ENCODE assay signal across 8 cellular contexts in genomic region chr1:26110731-26111529, GRCh38. TPM values are rescaled to one million over a fixed set of nuclear protein-coding genes. Genes with fewer than 3 reads are reported as not detected.
A peak's percentile ranks its signal among the peaks of the same experiment; 100 is the strongest.
DNase-seq lines count a peak whose midpoint lies in the region; ATAC-seq and TF ChIP-seq lines count a peak whose summit lies in the region.

No MANE protein-coding gene starts in this region.

- H3K9me3 ChIP-seq in breast epithelium = no peaks in the 10 kb centered on the region

- TF ChIP-seq CTCF in VCaP (conservative IDR thresholded peaks at IDR 0.05) = no peak
- no peak for TF ChIP-seq CTCF in breast epithelium (IDR thresholded peaks at IDR 0.05)

- peak overlapping the region; percentile 99 for H3K27ac ChIP-seq in VCaP
- H3K27ac ChIP-seq in breast epithelium = peak overlapping the region; percentile 88 to 95

- H3K4me3 ChIP-seq in breast epithelium = peak overlapping the region; percentile 90 to 99 (median 98)

- TF ChIP-seq POLR2A in breast epithelium (IDR thresholded peaks at IDR 0.05) = no peak

- intact Hi-C loops in breast epithelium (cut with DNase I; ENCODE audit: low total_unique reads) = no loop called here

- no peaks in the 10 kb centered on the region for H3K27me3 ChIP-seq in breast epithelium

- H3K4me1 ChIP-seq in breast epithelium = peaks cover 3 to 7% of the 10 kb centered on the region in 2 donors

- DNase-seq in DMS 273 (lab: John Stamatoyannopoulos, UW; ENCODE audit: unreplicated experiment) = peak; percentile 85
- DNase-seq in DMS 273 treated with DMSO at 0.1 percent for 48 hours (lab: John Stamatoyannopoulos, UW) = no peak
- DNase-seq in NCI-H2081 (lab: John Stamatoyannopoulos, UW) = peak; percentile 74 to 83
- DNase-seq in breast epithelium (ENCODE audit: low spot score in 2 of 2) = peak; percentile 68 to 75
- peak; percentile 65 for DNase-seq in iris pigment epithelial cell (ENCODE audit: low read depth)
- peak; percentile 66 for DNase-seq in stimulated activated CD4-positive, alpha-beta T cell treated with anti-CD3 and anti-CD28 coated beads, Interleukin-12 subunit alpha, Interleukin-12 subunit beta, amount 100 ng/mL, for 4 hours

- ATAC-seq in HG02798 (IDR thresholded peaks at IDR 0.05; ENCODE audit: poor library complexity, unreplicated experiment) = peak; percentile 49

- H3K36me3 ChIP-seq in breast epithelium = no peaks in the 10 kb centered on the region

RNA-seq across cellular contexts. Expression of gene PDIK1L, which starts 0.7 kb away (rescaled TPM):
- 10 to 100 TPM in 1 of 3 donors, 1 to 10 TPM in 2; 9.2 to 17.3 (median 9.3) TPM for total RNA-seq in breast epithelium

RNA-seq across cellular contexts. Expression of gene TRIM63, which starts 43.5 kb away (rescaled TPM):
- 1 to 10 TPM in 2 of 3 donors, not detected in 1; 2.2 to 4.0 TPM for total RNA-seq in breast epithelium

RNA-seq across cellular contexts. Expression of gene FAM110D, which starts 47.9 kb away (rescaled TPM):
- total RNA-seq in breast epithelium = 1 to 10 TPM; 3.4 to 9.1 (median 6.2) TPM

RNA-seq across cellular contexts. Expression of gene C1orf232, which starts 57.8 kb away (rescaled TPM):
- not detected for total RNA-seq in breast epithelium

RNA-seq across cellular contexts. Expression of gene ZNF593, which starts 58.8 kb away (rescaled TPM):
- 10 to 100 TPM; 26.4 to 39.7 (median 31.9) TPM for total RNA-seq in breast epithelium
